22 cellular contexts compared by ENCODE assay signal in genomic region chr6:48998574-48998973, GRCh38.
"Had no signal": no experiment of that assay in that cellular context is flagged by ENCODE, and none has a peak within 500 bp of the region (broad histone marks: within the 10 kb centered on the region; RNA-seq: fewer than 3 reads in every experiment).

No MANE protein-coding gene starts in this region.

- H3K9me3 ChIP-seq: MG63, SK-N-SH had no signal

- DNase-seq: IMR-90, Karpas-422, KG1, MG63, NCI-H1092, NCI-H1105 treated with DMSO at 0.1 percent for 48 hours, NCI-H1417 treated with DMSO at 0.1 percent for 48 hours, NCI-H146, NCI-H1694 treated with DMSO at 0.1 percent for 48 hours, NCI-H1930, NCI-H2081, NCI-H2107, NCI-H226, NCI-H446, NCI-H510A, NCI-H524 treated with DMSO at 0.1 percent for 48 hours, NCI-H69, NCI-H774, SHP77, SK-N-SH had no signal

- H3K27me3 ChIP-seq: MG63 had no signal

- H3K27ac ChIP-seq: RWPE1 had no signal

- ATAC-seq: HepG2 had no signal

- FAIRE-seq: HepG2 had no signal

- H3K4me3 ChIP-seq: MG63 had no signal

- H3K36me3 ChIP-seq: MG63 had no signal
